In the genomic region with DNA sequence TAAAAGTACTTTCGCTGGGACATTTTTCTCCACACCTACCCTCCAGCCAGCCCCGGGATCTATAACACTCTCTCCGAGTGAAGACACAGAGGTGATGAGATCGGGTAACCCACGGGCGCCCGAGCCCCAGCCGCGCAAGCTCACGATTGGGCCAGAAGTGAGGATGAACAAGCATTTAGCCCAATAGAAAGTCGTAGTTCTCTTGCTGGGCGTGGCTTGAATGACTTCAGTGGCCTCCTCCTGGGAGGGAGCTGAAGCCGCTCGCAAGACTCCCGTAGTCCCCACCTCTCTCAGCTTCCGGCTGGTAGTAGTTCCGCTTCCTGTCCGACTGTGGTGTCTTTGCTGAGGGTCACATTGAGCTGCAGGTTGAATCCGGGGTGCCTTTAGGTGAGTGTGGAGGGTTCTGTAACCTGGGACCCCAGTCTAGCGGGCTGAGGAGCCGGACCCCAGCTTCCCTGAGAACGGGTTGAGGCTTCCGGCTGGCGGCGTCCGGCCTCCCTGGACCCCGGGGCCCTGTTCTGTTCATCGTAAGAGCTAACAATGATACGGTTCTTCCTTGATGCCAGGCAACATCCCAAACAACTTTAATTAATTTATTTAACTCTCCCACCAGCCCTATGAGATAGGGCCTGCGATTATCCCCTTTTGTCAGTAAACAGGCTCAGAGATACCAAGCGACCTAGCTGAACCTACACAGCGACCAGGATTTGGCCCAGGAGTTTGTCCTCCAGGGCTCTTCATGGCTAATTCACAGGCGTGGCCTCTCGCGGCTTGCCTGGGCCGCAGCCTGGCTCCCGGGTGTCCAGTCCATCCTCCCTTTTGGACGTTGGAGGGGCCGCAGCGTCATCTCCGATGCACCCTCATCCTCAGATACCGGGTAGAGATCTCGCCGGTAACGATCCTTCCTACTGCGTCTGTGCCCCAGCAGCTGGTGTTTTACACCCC, we compare ENCODE assay signal across 8 cellular contexts. TPM values are rescaled to one million over a fixed set of nuclear protein-coding genes. Genes with fewer than 3 reads are reported as not detected.
A peak's percentile ranks its signal among the peaks of the same experiment; 100 is the strongest.
DNase-seq lines count a peak whose midpoint lies in the region; ATAC-seq and TF ChIP-seq lines count a peak whose summit lies in the region.

A gene with protein sequence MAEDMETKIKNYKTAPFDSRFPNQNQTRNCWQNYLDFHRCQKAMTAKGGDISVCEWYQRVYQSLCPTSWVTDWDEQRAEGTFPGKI (plus strand): TSS at position 307 of the 945 bp plus-strand sequence. CDS start 2,921 bp downstream, outside the sequence.

- peak within 1 kb of the TSS; percentile 88 for H3K27ac ChIP-seq in CD8-positive, alpha-beta memory T cell (ENCODE audit: low read depth, low read length)

- peaks cover 0 to 35% (median 6%) of the 10 kb centered on the region in 3 donors for H3K36me3 Mint-ChIP-seq in CD8-positive, alpha-beta memory T cell
- peaks cover 55% of the 10 kb centered on the region for H3K36me3 Mint-ChIP-seq in effector memory CD8-positive, alpha-beta T cell (ENCODE audit: insufficient read depth)
- peaks cover 9% of the 10 kb centered on the region for H3K36me3 Mint-ChIP-seq in memory B cell

- no peaks in the 10 kb centered on the region for H3K27me3 ChIP-seq in CD8-positive, alpha-beta memory T cell (ENCODE audit: insufficient read depth, low read length, poor library complexity, severe bottlenecking)

- CTCF ChIA-PET in CD8-positive, alpha-beta memory T cell (lab: Charles Lee), result no interaction called here

- H3K9me3 Mint-ChIP-seq in CD8-positive, alpha-beta memory T cell, result no peaks in the 10 kb centered on the region
- H3K9me3 Mint-ChIP-seq in effector memory CD8-positive, alpha-beta T cell, result no peaks in the 10 kb centered on the region
- H3K9me3 Mint-ChIP-seq in memory B cell, result no peaks in the 10 kb centered on the region

- no peak for TF ChIP-seq CTCF in GM20000 (IDR thresholded peaks at IDR 0.05; ENCODE audit: extremely low read depth, missing control alignments)

- ATAC-seq in effector memory CD8-positive, alpha-beta T cell (replicated peaks), result peak; percentile 70
- ATAC-seq in memory B cell (ENCODE audit: low read depth), result peak; percentile 70

- H3K4me3 ChIP-seq in CD8-positive, alpha-beta memory T cell (ENCODE audit: low read length), result peak within 1 kb of the TSS; percentile 96

- H3K27me3 Mint-ChIP-seq in CD8-positive, alpha-beta memory T cell, result no peaks in the 10 kb centered on the region
- no peaks in the 10 kb centered on the region for H3K27me3 Mint-ChIP-seq in effector memory CD8-positive, alpha-beta T cell
- no peaks in the 10 kb centered on the region for H3K27me3 Mint-ChIP-seq in memory B cell

- peak; percentile 87 to 95 (median 91) for DNase-seq in CD8-positive, alpha-beta memory T cell
- DNase-seq in GM20000 (ENCODE audit: low spot score) (peak; percentile 95), HT1080 (ENCODE audit: low read depth) (peak; percentile 97), NOMO-1 treated with DMSO at 0.1 percent for 48 hours (lab: John Stamatoyannopoulos, UW; ENCODE audit: unreplicated experiment) (peak; percentile 99), memory B cell (ENCODE audit: low spot score in 2 of 2) (peak; percentile 75 to 91)
- DNase-seq in activated CD8-positive, alpha-beta memory T cell treated with anti-CD3 and anti-CD28 coated beads for 4 hours (ENCODE audit: low read depth in 2 of 2), result peak; percentile 83 to 90
- DNase-seq in effector memory CD8-positive, alpha-beta T cell, result peak; percentile 87 to 89 (median 88)
- peak; percentile 79 for DNase-seq in stimulated activated CD8-positive, alpha-beta memory T cell treated with anti-CD3 and anti-CD28 coated beads, Interleukin-12 subunit alpha, Interleukin-12 subunit beta, amount 100 ng/mL, for 24 hours (ENCODE audit: extremely low read depth)

- H3K4me1 Mint-ChIP-seq in CD8-positive, alpha-beta memory T cell, result peaks cover 45 to 57% (median 49%) of the 10 kb centered on the region in 3 donors
- peaks cover 22 to 31% of the 10 kb centered on the region in 2 donors for H3K4me1 Mint-ChIP-seq in effector memory CD8-positive, alpha-beta T cell (ENCODE audit: low read depth in 2 of 2)
- peaks cover 22% of the 10 kb centered on the region for H3K4me1 Mint-ChIP-seq in memory B cell

- no peaks in the 10 kb centered on the region for H3K9me3 ChIP-seq in CD8-positive, alpha-beta memory T cell (ENCODE audit: low read length)

- H3K27ac Mint-ChIP-seq in CD8-positive, alpha-beta memory T cell, result peak within 1 kb of the TSS; percentile 91 to 97 (median 96)
- H3K27ac Mint-ChIP-seq in effector memory CD8-positive, alpha-beta T cell, result peak within 1 kb of the TSS; percentile 96
- peak within 1 kb of the TSS; percentile 90 for H3K27ac Mint-ChIP-seq in memory B cell

- H3K36me3 ChIP-seq in CD8-positive, alpha-beta memory T cell (ENCODE audit: insufficient read depth, low read length), result no peaks in the 10 kb centered on the region

- H3K4me1 ChIP-seq in CD8-positive, alpha-beta memory T cell (ENCODE audit: insufficient read depth, low read length), result peaks cover 31% of the 10 kb centered on the region

- peak within 1 kb of the TSS; percentile 96 to 100 (median 98) for H3K4me3 Mint-ChIP-seq in CD8-positive, alpha-beta memory T cell
- peak within 1 kb of the TSS; percentile 98 to 99 for H3K4me3 Mint-ChIP-seq in effector memory CD8-positive, alpha-beta T cell
- peak within 1 kb of the TSS; percentile 90 for H3K4me3 Mint-ChIP-seq in memory B cell

- POLR2A ChIA-PET in CD8-positive, alpha-beta memory T cell (lab: Charles Lee), result interaction anchor here (0.5 to 1.1 kb wide), 7 partner anchors 19 to 97 kb away, joined by 3 to 5 read pairs (median 3); a partner anchor contains a TSS

RNA-seq across cellular contexts. Expression of the gene that starts here (rescaled TPM):
- 100 to 1,000 TPM; 433 to 452 TPM for total RNA-seq in CD8-positive, alpha-beta memory T cell
- polyA plus RNA-seq in CD8-positive, alpha-beta memory T cell, result 753 TPM
- total RNA-seq in HT1080 (2014; rRNA removed; shearing (Covaris generic)), result 551 and 688 TPM in 2 replicates
- 298 and 348 TPM in 2 replicates for polyA plus RNA-seq in HT1080 (2015; cell fraction: cytosol; rRNA removed)
- polyA plus RNA-seq in HT1080 (2015; cell fraction: nucleus; rRNA removed), result 136 and 154 TPM in 2 replicates

Comparison
In these comparisons a context has a peak if more than half of its experiments do, and no peak if none do; other contexts are left out.
1. Peak in every context shown above with its lines: DNase-seq, ATAC-seq, H3K4me3 ChIP-seq and H3K27ac ChIP-seq.